Comparison of ENCODE assay signal across 8 cellular contexts in the genomic region with DNA sequence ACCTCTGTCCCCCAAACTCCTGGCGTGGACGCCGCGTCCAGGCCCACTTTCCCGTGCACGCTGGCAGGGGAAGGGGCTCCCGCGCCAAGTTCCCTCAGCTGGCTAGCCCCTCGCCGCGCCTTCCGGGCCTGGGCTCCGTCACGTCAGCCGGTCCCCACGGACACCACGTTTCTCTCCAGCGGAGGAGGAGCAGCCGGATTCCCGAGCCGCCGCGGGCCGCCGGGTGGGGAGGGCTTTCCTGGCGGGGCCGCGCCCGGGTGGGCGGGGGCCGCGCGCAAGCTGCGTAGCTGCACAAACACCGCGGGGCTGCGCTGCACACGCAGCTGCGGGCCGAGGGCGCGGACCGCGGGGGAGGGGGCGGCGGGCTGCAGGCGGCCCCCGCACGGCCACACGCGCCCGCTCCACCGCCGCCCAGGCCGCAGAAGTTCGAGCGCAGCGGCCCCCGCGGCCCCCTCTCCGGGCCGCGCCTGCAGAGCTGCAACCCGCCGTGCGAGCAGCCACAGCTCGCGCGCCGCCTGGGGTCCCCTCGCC. TPM values are rescaled to one million over a fixed set of nuclear protein-coding genes. Genes with fewer than 3 reads are reported as not detected.
DNase-seq lines count a peak whose midpoint lies in the region; ATAC-seq lines count a peak whose summit lies in the region.

No MANE protein-coding gene starts in this region.

- no peaks in the 10 kb centered on the region for H3K9me3 ChIP-seq in CD8-positive, alpha-beta memory T cell (ENCODE audit: low read length)

- peaks cover 0 to 4% of the 10 kb centered on the region in 2 donors for H3K27me3 Mint-ChIP-seq in CD8-positive, alpha-beta memory T cell
- peaks cover 2% of the 10 kb centered on the region for H3K27me3 Mint-ChIP-seq in activated CD4-positive, alpha-beta T cell treated with anti-CD3 and anti-CD28 coated beads, Interleukin-2, amount 10 ng/mL, durations not matched to agents 24 days and 14 days
- H3K27me3 Mint-ChIP-seq in effector memory CD8-positive, alpha-beta T cell: no peaks in the 10 kb centered on the region
- H3K27me3 Mint-ChIP-seq in memory B cell: no peaks in the 10 kb centered on the region

- CTCF ChIA-PET in CD8-positive, alpha-beta memory T cell (lab: Charles Lee): interaction anchor here (1.0 to 14.9 kb wide), 14 partner anchors 8 to 251 kb away, joined by 3 to 358 read pairs (median 10); partner anchors contain the start of gene PTGR2

- H3K27ac ChIP-seq in CD8-positive, alpha-beta memory T cell (ENCODE audit: low read depth, low read length): peak overlapping the region; percentile 87

- H3K27ac Mint-ChIP-seq in CD8-positive, alpha-beta memory T cell: peak overlapping the region in 7 of 8 donors; percentile 74 to 99 (median 92)
- peak overlapping the region; percentile 96 for H3K27ac Mint-ChIP-seq in activated CD4-positive, alpha-beta T cell treated with anti-CD3 and anti-CD28 coated beads, Interleukin-2, amount 10 ng/mL, durations not matched to agents 24 days and 14 days
- H3K27ac Mint-ChIP-seq in effector memory CD8-positive, alpha-beta T cell: peak overlapping the region; percentile 95 to 97
- peak overlapping the region; percentile 90 for H3K27ac Mint-ChIP-seq in memory B cell

- H3K4me3 ChIP-seq in CD8-positive, alpha-beta memory T cell (ENCODE audit: low read length): peak overlapping the region; percentile 73

- POLR2A ChIA-PET in CD8-positive, alpha-beta memory T cell (lab: Charles Lee): interaction anchor here (0.7 to 6.9 kb wide), 16 partner anchors 8 to 190 kb away, joined by 3 to 215 read pairs (median 8); partner anchors contain the start of genes ACOT2, ACOT6, PNMA1 and PTGR2

- no peaks in the 10 kb centered on the region for H3K27me3 ChIP-seq in CD8-positive, alpha-beta memory T cell (ENCODE audit: insufficient read depth, low read length, poor library complexity, severe bottlenecking)

- peaks cover 83% of the 10 kb centered on the region for H3K4me1 ChIP-seq in CD8-positive, alpha-beta memory T cell (ENCODE audit: insufficient read depth, low read length)

- peak in 4 of 5 donors; percentile 52 to 74 (median 61) for DNase-seq in CD8-positive, alpha-beta memory T cell
- peak; percentile 54 for DNase-seq in HK-2 (ENCODE audit: unreplicated experiment)
- DNase-seq in activated CD4-positive, alpha-beta T cell treated with anti-CD3 and anti-CD28 coated beads, Interleukin-2, amount 10 ng/mL, durations not matched to agents 24 days and 14 days: peak; percentile 89
- peak in 2 of 3 experiments; percentile 29 to 41 for DNase-seq in effector memory CD8-positive, alpha-beta T cell
- DNase-seq in memory B cell (ENCODE audit: low spot score in 2 of 2): peak in 1 of 2 donors; percentile 44
- peak; percentile 55 for DNase-seq in stromal cell of bone marrow (ENCODE audit: low read depth)
- no peak for DNase-seq in NCI-H446 treated with DMSO at 0.1 percent for 48 hours (lab: John Stamatoyannopoulos, UW)

- peaks cover 0 to 17% (median 0%) of the 10 kb centered on the region in 3 donors for H3K36me3 Mint-ChIP-seq in CD8-positive, alpha-beta memory T cell
- H3K36me3 Mint-ChIP-seq in activated CD4-positive, alpha-beta T cell treated with anti-CD3 and anti-CD28 coated beads, Interleukin-2, amount 10 ng/mL, durations not matched to agents 24 days and 14 days (ENCODE audit: low read depth): peaks cover 16% of the 10 kb centered on the region
- peaks cover 56% of the 10 kb centered on the region for H3K36me3 Mint-ChIP-seq in effector memory CD8-positive, alpha-beta T cell (ENCODE audit: insufficient read depth)
- H3K36me3 Mint-ChIP-seq in memory B cell: no peaks in the 10 kb centered on the region

- H3K9me3 Mint-ChIP-seq in CD8-positive, alpha-beta memory T cell: no peaks in the 10 kb centered on the region
- H3K9me3 Mint-ChIP-seq in activated CD4-positive, alpha-beta T cell treated with anti-CD3 and anti-CD28 coated beads, Interleukin-2, amount 10 ng/mL, durations not matched to agents 24 days and 14 days: no peaks in the 10 kb centered on the region
- no peaks in the 10 kb centered on the region for H3K9me3 Mint-ChIP-seq in effector memory CD8-positive, alpha-beta T cell
- no peaks in the 10 kb centered on the region for H3K9me3 Mint-ChIP-seq in memory B cell

- H3K36me3 ChIP-seq in CD8-positive, alpha-beta memory T cell (ENCODE audit: insufficient read depth, low read length): no peaks in the 10 kb centered on the region

- H3K4me1 Mint-ChIP-seq in CD8-positive, alpha-beta memory T cell: peaks cover 80 to 85% (median 82%) of the 10 kb centered on the region in 3 donors
- H3K4me1 Mint-ChIP-seq in activated CD4-positive, alpha-beta T cell treated with anti-CD3 and anti-CD28 coated beads, Interleukin-2, amount 10 ng/mL, durations not matched to agents 24 days and 14 days: peaks cover 73% of the 10 kb centered on the region
- H3K4me1 Mint-ChIP-seq in effector memory CD8-positive, alpha-beta T cell (ENCODE audit: low read depth in 2 of 2): peaks cover 67 to 82% of the 10 kb centered on the region in 2 donors
- H3K4me1 Mint-ChIP-seq in memory B cell: peaks cover 67% of the 10 kb centered on the region

- no peak for ATAC-seq in effector memory CD8-positive, alpha-beta T cell (replicated peaks)
- ATAC-seq in memory B cell (ENCODE audit: low read depth): no peak
- no peak for ATAC-seq in GM21447 (IDR thresholded peaks at IDR 0.05; ENCODE audit: unreplicated experiment)

- peak overlapping the region; percentile 87 to 97 (median 91) for H3K4me3 Mint-ChIP-seq in CD8-positive, alpha-beta memory T cell
- H3K4me3 Mint-ChIP-seq in activated CD4-positive, alpha-beta T cell treated with anti-CD3 and anti-CD28 coated beads, Interleukin-2, amount 10 ng/mL, durations not matched to agents 24 days and 14 days: peak overlapping the region; percentile 87
- H3K4me3 Mint-ChIP-seq in effector memory CD8-positive, alpha-beta T cell: peak overlapping the region; percentile 93 to 95
- H3K4me3 Mint-ChIP-seq in memory B cell: peak overlapping the region; percentile 83

- intact Hi-C loops in activated CD4-positive, alpha-beta T cell treated with anti-CD3 and anti-CD28 coated beads, Interleukin-2, amount 10 ng/mL, durations not matched to agents 24 days and 14 days (cut with micrococcal nuclease): no loop called here

RNA-seq across cellular contexts. Expression of gene PNMA1, which starts 45.1 kb away (rescaled TPM):
- total RNA-seq in CD8-positive, alpha-beta memory T cell: 10 to 100 TPM; 56.8 to 61.0 TPM
- 43.7 TPM for polyA plus RNA-seq in CD8-positive, alpha-beta memory T cell
- 29.7 and 30.4 TPM in 2 replicates for total RNA-seq in activated CD4-positive, alpha-beta T cell treated with anti-CD3 and anti-CD28 coated beads, Interleukin-2, amount 10 ng/mL, durations not matched to agents 24 days and 14 days
